In the genomic region with DNA sequence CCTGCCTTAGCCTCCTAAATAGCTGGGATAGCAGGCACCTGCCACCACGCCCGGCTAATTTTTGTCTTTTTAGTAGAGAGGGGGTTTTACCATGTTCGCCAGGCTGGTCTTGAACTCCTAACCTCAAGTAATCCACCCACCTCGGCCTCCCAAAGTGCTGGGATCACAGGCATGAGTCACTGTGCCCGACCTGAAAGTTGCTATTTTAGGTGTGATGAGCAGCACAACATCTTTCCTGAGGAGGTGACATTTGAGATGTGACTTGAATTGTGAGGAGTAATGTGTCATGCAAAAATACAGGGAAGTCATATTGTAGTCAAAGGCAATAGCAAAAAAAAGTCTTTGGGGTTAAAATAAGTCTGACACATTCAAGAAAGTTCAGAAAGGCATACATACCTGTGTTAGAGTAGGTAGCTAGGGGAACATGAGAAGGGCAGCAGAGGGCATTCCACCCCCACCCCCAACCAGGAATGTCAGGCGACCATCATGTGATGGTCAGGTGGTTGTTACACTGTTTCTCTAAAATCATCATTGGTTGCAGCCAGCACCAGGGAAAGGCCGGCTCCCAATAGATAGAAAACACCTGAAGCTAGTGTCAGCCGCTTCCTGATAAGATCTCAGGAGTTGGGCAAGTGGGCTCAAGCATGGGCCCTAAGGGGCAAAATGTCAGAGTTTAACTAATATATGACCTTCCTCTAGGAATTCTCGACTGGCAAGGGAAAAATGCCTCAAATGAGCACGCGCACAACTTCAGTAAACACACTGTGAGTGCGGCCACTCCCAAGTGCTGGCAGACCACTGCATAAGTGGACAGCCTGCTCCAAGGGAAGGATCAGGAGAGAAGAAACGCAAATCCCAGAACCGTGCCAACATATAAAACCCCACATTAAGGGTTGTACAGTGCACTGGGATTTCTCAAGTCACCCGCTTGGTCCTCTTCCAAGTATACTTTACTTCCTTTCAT, we compare ENCODE assay signal across 10 cellular contexts. TPM values are rescaled to one million over a fixed set of nuclear protein-coding genes. Genes with fewer than 3 reads are reported as not detected.
DNase-seq lines count a peak whose midpoint lies in the region; ATAC-seq and TF ChIP-seq lines count a peak whose summit lies in the region.
"Had no signal": no experiment of that assay in that cellular context is flagged by ENCODE, and none has a peak within 500 bp of the region (broad histone marks: within the 10 kb centered on the region; RNA-seq: fewer than 3 reads in every experiment).

A gene with protein sequence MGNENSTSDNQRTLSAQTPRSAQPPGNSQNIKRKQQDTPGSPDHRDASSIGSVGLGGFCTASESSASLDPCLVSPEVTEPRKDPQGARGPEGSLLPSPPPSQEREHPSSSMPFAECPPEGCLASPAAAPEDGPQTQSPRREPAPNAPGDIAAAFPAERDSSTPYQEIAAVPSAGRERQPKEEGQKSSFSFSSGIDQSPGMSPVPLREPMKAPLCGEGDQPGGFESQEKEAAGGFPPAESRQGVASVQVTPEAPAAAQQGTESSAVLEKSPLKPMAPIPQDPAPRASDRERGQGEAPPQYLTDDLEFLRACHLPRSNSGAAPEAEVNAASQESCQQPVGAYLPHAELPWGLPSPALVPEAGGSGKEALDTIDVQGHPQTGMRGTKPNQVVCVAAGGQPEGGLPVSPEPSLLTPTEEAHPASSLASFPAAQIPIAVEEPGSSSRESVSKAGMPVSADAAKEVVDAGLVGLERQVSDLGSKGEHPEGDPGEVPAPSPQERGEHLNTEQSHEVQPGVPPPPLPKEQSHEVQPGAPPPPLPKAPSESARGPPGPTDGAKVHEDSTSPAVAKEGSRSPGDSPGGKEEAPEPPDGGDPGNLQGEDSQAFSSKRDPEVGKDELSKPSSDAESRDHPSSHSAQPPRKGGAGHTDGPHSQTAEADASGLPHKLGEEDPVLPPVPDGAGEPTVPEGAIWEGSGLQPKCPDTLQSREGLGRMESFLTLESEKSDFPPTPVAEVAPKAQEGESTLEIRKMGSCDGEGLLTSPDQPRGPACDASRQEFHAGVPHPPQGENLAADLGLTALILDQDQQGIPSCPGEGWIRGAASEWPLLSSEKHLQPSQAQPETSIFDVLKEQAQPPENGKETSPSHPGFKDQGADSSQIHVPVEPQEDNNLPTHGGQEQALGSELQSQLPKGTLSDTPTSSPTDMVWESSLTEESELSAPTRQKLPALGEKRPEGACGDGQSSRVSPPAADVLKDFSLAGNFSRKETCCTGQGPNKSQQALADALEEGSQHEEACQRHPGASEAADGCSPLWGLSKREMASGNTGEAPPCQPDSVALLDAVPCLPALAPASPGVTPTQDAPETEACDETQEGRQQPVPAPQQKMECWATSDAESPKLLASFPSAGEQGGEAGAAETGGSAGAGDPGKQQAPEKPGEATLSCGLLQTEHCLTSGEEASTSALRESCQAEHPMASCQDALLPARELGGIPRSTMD (N-terminal part only) (plus strand): TSS at position 803 of the 964 bp plus-strand sequence. CDS start 32,819 bp downstream, outside the sequence.

- intact Hi-C loops in esophagus muscularis mucosa (cut with DNase I) = no loop called here
- intact Hi-C loops in mucosa of descending colon (cut with DNase I, micrococcal nuclease) = no loop called here

- TF ChIP-seq EP300 in esophagus muscularis mucosa (IDR thresholded peaks at IDR 0.05) = no peak
- TF ChIP-seq EP300 in tibial nerve (IDR thresholded peaks at IDR 0.05) = no peak

- H3K9me3 ChIP-seq in esophagus muscularis mucosa = peaks cover 0 to 10% (median 4%) of the 10 kb centered on the region in 4 donors
- peaks cover 11% of the 10 kb centered on the region for H3K9me3 ChIP-seq in mucosa of descending colon
- H3K9me3 ChIP-seq in tibial nerve = peaks cover 0 to 13% (median 1%) of the 10 kb centered on the region in 4 donors

- no peak for ATAC-seq in mucosa of descending colon

- WGBS in esophagus muscularis mucosa = 83% methylated on average over 15 of the region's 15 CpGs
- 79 to 87% methylated on average over 15 of the region's 15 CpGs for WGBS in tibial nerve, 2 donors

- H3K27ac ChIP-seq in esophagus muscularis mucosa (replicated peaks in 1 of 4) (peak within 1 kb of the TSS in 3 of 4 donors; percentile 46 to 50 (median 46)), tibial nerve (no peak within 1 kb of the TSS)

- H3K4me3 ChIP-seq in esophagus muscularis mucosa = no peak within 1 kb of the TSS
- no peak within 1 kb of the TSS for H3K4me3 ChIP-seq in mucosa of descending colon
- H3K4me3 ChIP-seq in tibial nerve = no peak within 1 kb of the TSS

- H3K36me3 ChIP-seq in esophagus muscularis mucosa (no peaks in the 10 kb centered on the region), mucosa of descending colon (ENCODE audit: low read depth) (no peaks in the 10 kb centered on the region), tibial nerve (no peaks in the 10 kb centered on the region)

- no peaks in the 10 kb centered on the region for H3K27me3 ChIP-seq in esophagus muscularis mucosa
- no peaks in the 10 kb centered on the region for H3K27me3 ChIP-seq in tibial nerve

- TF ChIP-seq CTCF in esophagus muscularis mucosa (IDR thresholded peaks at IDR 0.05) = no peak
- no peak for TF ChIP-seq CTCF in mucosa of descending colon (IDR thresholded peaks at IDR 0.05)
- no peak for TF ChIP-seq CTCF in tibial nerve (IDR thresholded peaks at IDR 0.05)

- TF ChIP-seq POLR2A in esophagus muscularis mucosa (IDR thresholded peaks at IDR 0.05; ENCODE audit: low read depth) = no peak
- no peak for TF ChIP-seq POLR2A in tibial nerve (IDR thresholded peaks at IDR 0.05)

- H3K4me1 ChIP-seq in esophagus muscularis mucosa (peaks cover 3 to 14% (median 13%) of the 10 kb centered on the region in 4 donors), mucosa of descending colon (ENCODE audit: low read depth) (no peaks in the 10 kb centered on the region), tibial nerve (peaks cover 0 to 8% (median 0%) of the 10 kb centered on the region in 4 donors)

- peak; percentile 33 for DNase-seq in activated CD4-positive, alpha-beta T cell treated with anti-CD3 and anti-CD28 coated beads for 48 hours
- no peak for DNase-seq in activated CD4-positive, alpha-beta T cell treated with anti-CD3 and anti-CD28 coated beads, Interleukin-2, amount 50 U/mL, for 48 hours
- DNase-seq in esophagus muscularis mucosa (ENCODE audit: extremely low spot score) (no peak), mucosa of descending colon (no peak), tibial nerve (ENCODE audit: low spot score in 2 of 2) (no peak), NCI-H2171 (lab: John Stamatoyannopoulos, UW) (no peak), NCI-H2171 treated with DMSO at 0.1 percent for 48 hours (lab: John Stamatoyannopoulos, UW) (no peak), DMS53 (lab: John Stamatoyannopoulos, UW) (no peak)
- DNase-seq: activated B cell treated with CpG ODN at 0.5 μM for 24 hours, OCI-M1 had no signal

RNA-seq across cellular contexts. Expression of the gene that starts here (rescaled TPM):
- total RNA-seq in esophagus muscularis mucosa (10 to 100 TPM; 53.7 to 99.4 (median 75.6) TPM), mucosa of descending colon (100 to 1,000 TPM in 2 of 3 donors, 10 to 100 TPM in 1; 97.5 to 170 (median 133) TPM), tibial nerve (10 to 100 TPM; 31.0 to 52.5 (median 42.2) TPM)
- total RNA-seq: activated B cell treated with CpG ODN at 0.5 μM for 24 hours had no signal

Comparison
In these comparisons a context has a peak if more than half of its experiments do, and no peak if none do; other contexts are left out.
1. H3K27ac ChIP-seq: peak in esophagus muscularis mucosa (3 of 4); none in tibial nerve (0 of 4).